ENCODE assay signal across 18 cellular contexts in the genomic region with DNA sequence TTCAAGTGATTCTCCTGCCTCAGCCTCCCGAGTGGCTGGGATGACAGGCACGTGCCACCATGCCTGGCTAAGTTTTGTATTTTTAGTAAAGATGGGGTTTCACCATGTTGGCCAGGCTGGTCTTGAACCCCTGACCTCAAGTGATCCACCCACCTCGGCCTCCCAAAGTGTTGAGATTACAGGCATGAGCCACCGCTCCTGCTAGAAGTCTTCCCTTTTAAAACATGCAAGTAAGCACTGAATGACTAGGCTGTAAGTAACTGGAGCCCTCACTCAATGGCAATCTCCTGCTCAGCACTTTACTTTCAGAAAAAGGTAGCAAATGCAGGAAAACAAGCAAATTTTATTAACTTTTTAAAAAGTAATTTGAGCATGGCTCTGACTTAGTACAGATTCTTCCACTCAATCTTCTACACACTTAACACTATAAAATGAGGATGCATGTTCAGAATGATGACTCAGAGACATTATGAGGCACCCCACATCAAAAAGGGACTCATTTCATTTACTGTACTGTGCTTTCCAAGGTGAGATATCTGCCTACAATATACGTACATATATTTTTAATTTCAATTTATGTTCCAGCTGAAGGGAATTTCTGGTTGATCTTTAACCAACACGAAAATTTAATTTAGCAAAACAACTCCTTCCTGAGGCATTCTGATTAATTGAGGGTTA. TPM values are rescaled to one million over a fixed set of nuclear protein-coding genes. Genes with fewer than 3 reads are reported as not detected.
A peak's percentile ranks its signal among the peaks of the same experiment; 100 is the strongest.
DNase-seq lines count a peak whose midpoint lies in the region; TF ChIP-seq lines count a peak whose summit lies in the region.
"Had no signal": no experiment of that assay in that cellular context is flagged by ENCODE, and none has a peak within 500 bp of the region (broad histone marks: within the 10 kb centered on the region; RNA-seq: fewer than 3 reads in every experiment).

No MANE protein-coding gene starts in this region.

- intact Hi-C loops in spleen (cut with DNase I; ENCODE audit: low total_unique reads) (no loop called here), Calu3 (cut with micrococcal nuclease; ENCODE audit: unreplicated experiment) (no loop called here)

- no peak overlapping the region for H3K4me3 Mint-ChIP-seq in Calu3 (ENCODE audit: low read depth, unreplicated experiment)
- H3K4me3 Mint-ChIP-seq: brain, mesothelial cell of epicardium had no signal

- H3K9me3 ChIP-seq in spleen: no peaks in the 10 kb centered on the region
- H3K9me3 ChIP-seq: gastrocnemius medialis had no signal

- H3K27ac ChIP-seq in RWPE1 (peak overlapping the region; percentile 33; the same call in 1 of the 2 replicates), spleen (peak overlapping the region; percentile 30 to 97 (median 71))
- H3K27ac ChIP-seq: gastrocnemius medialis, HL-60, parathyroid adenoma had no signal

- no peak overlapping the region for H3K27ac Mint-ChIP-seq in Calu3 (ENCODE audit: unreplicated experiment)
- H3K27ac Mint-ChIP-seq: brain, mesothelial cell of epicardium had no signal

- TF ChIP-seq CTCF in RWPE1 (conservative IDR thresholded peaks at IDR 0.05; ENCODE audit: low read depth) (no peak), astrocyte of the spinal cord (IDR thresholded peaks at IDR 0.05; ENCODE audit: low read depth, low read length) (no peak), spleen (IDR thresholded peaks at IDR 0.05 in 8 of 11, conservative IDR thresholded peaks at IDR 0.05 in 3 of 11) (no peak), Calu3 (IDR thresholded peaks at IDR 0.05; ENCODE audit: unreplicated experiment) (no peak)

- H3K4me1 ChIP-seq in spleen: peaks cover 8 to 68% (median 27%) of the 10 kb centered on the region in 6 donors
- H3K4me1 ChIP-seq: parathyroid adenoma had no signal

- no peaks in the 10 kb centered on the region for H3K27me3 ChIP-seq in spleen (replicated peaks in 1 of 7)
- H3K27me3 ChIP-seq: gastrocnemius medialis had no signal

- peaks cover 12% of the 10 kb centered on the region for H3K27me3 Mint-ChIP-seq in Calu3 (ENCODE audit: unreplicated experiment)

- POLR2A ChIA-PET in RWPE1 (lab: Yijun Ruan, JAX; ENCODE audit: low non-redundant PET): no interaction called here

- H3K36me3 Mint-ChIP-seq in Calu3 (ENCODE audit: insufficient read depth, unreplicated experiment): no peaks in the 10 kb centered on the region
- H3K36me3 Mint-ChIP-seq: brain, mesothelial cell of epicardium had no signal

- H3K9me3 Mint-ChIP-seq in Calu3 (ENCODE audit: low read depth, unreplicated experiment): no peaks in the 10 kb centered on the region
- H3K9me3 Mint-ChIP-seq: mesothelial cell of epicardium had no signal

- no TSS peak for BruUV-seq in Calu3 (replicated peaks; lab: Mats Ljungman, UMichigan)

- H3K4me1 Mint-ChIP-seq in Calu3 (ENCODE audit: low read depth, unreplicated experiment): peaks cover 15% of the 10 kb centered on the region
- H3K4me1 Mint-ChIP-seq: brain had no signal

- peak; percentile 62 for DNase-seq in activated CD8-positive, alpha-beta memory T cell treated with anti-CD3 and anti-CD28 coated beads for 24 hours
- no peak for DNase-seq in activated CD8-positive, alpha-beta memory T cell treated with anti-CD3 and anti-CD28 coated beads, Interleukin-2, amount 50 U/mL, for 4 hours
- DNase-seq in RWPE1 (ENCODE audit: low spot score): no peak
- DNase-seq in astrocyte of the spinal cord (ENCODE audit: low read depth, low spot score): peak; percentile 18
- no peak for DNase-seq in spleen
- no peak for DNase-seq in NCI-H1092 (lab: John Stamatoyannopoulos, UW)
- DNase-seq in Calu3: no peak
- no peak for DNase-seq in erythroblast (lab: John Stamatoyannopoulos, UW)
- DNase-seq: ACHN, gastrocnemius medialis, NCI-H2029 treated with DMSO at 0.1 percent for 48 hours, NCI-H69, Right ventricle myocardium superior had no signal

- H3K4me3 ChIP-seq in astrocyte of the spinal cord (ENCODE audit: low read depth, low read length) (no peak overlapping the region), spleen (no peak overlapping the region)
- H3K4me3 ChIP-seq: gastrocnemius medialis, smooth muscle cell had no signal

- CTCF ChIA-PET in RWPE1 (lab: Yijun Ruan, JAX): interaction anchor here (0.5 kb wide), 1 partner anchor 326 kb away, joined by 3 read pairs; no protein-coding TSS in a partner anchor
- CTCF ChIA-PET in Calu3 (lab: Charles Lee): no interaction called here

- no peaks in the 10 kb centered on the region for H3K36me3 ChIP-seq in spleen
- H3K36me3 ChIP-seq: gastrocnemius medialis had no signal

- WGBS in spleen, 5 donors: 77 to 84% (median 80%) methylated on average over 6 of the region's 6 CpGs

- in situ Hi-C loops in astrocyte of the spinal cord (cut with HindIII; ENCODE audit: low sequenced_read_pairs): no loop called here

- TF ChIP-seq POLR2A in spleen (IDR thresholded peaks at IDR 0.05) (no peak), erythroblast (IDR thresholded peaks at IDR 0.05; ENCODE audit: low read length) (no peak)

RNA-seq across cellular contexts. Expression of gene NCK2, which starts 6.6 kb away (rescaled TPM):
- total RNA-seq in spleen: 100 to 1,000 TPM in 2 of 7 donors, 10 to 100 TPM in 5; 50.3 to 106 (median 82.9) TPM
- polyA plus RNA-seq in spleen: 10 to 100 TPM; 21.5 to 32.1 (median 30.0) TPM
- total RNA-seq in Calu3 (2022): 88.6 and 96.9 TPM in 2 replicates

Comparison
In these comparisons a context has a peak if more than half of its experiments do, and no peak if none do; other contexts are left out.
1. DNase-seq: peak in activated CD8-positive, alpha-beta memory T cell treated with anti-CD3 and anti-CD28 coated beads for 24 hours (single experiment) and astrocyte of the spinal cord (single experiment); none in activated CD8-positive, alpha-beta memory T cell treated with anti-CD3 and anti-CD28 coated beads, Interleukin-2, amount 50 U/mL, for 4 hours (single experiment), RWPE1 (single experiment), spleen (single experiment), NCI-H1092 (single experiment), Calu3 (single experiment) and erythroblast (0 of 2).